Comparison of ENCODE assay signal across 14 cellular contexts in genomic region chr10:1938317-1938716, GRCh38.
DNase-seq lines count a peak whose midpoint lies in the region; ATAC-seq and TF ChIP-seq lines count a peak whose summit lies in the region.
"Had no signal": no experiment of that assay in that cellular context is flagged by ENCODE, and none has a peak within 500 bp of the region (broad histone marks: within the 10 kb centered on the region; RNA-seq: fewer than 3 reads in every experiment).

No MANE protein-coding gene starts in this region.

- H3K9me2 ChIP-seq in PC-3 (replicated peaks; ENCODE audit: low read length) = no peaks in the 10 kb centered on the region

- DNase-seq in Daoy (ENCODE audit: low read depth) (peak; percentile 38), glomerular visceral epithelial cell (ENCODE audit: extremely low spot score) (no peak), HuH-7 (ENCODE audit: low spot score) (no peak), PC-3 (no peak)
- no peak for DNase-seq in activated naive CD4-positive, alpha-beta T cell treated with anti-CD3 and anti-CD28 coated beads, Interleukin-2, amount 50 U/mL, for 72 hours (ENCODE audit: low spot score in 2 of 2)
- DNase-seq in stimulated activated CD4-positive, alpha-beta T cell treated with anti-CD3 and anti-CD28 coated beads, Interleukin-4, amount 100 ng/mL, for 1 hour = peak; percentile 59
- DNase-seq: Caco-2, cerebellar nuclear complex, islet precursor cell, NCI-H1048, NCI-H69 had no signal

- H3K27me3 Mint-ChIP-seq in T-helper 1 cell treated with Interleukin-12 subunit alpha and Interleukin-12 subunit beta and Interleukin-4 antibody, amounts not matched to agents 30 μg/mL and 1 μg/mL, for 36 hours (ENCODE audit: low read depth) = no peaks in the 10 kb centered on the region

- H3K9ac ChIP-seq in PC-3 (ENCODE audit: low read length) = no peak overlapping the region

- H2AFZ ChIP-seq in PC-3 (ENCODE audit: low read length) = no peak overlapping the region

- H3K4me3 Mint-ChIP-seq in T-helper 1 cell treated with Interleukin-12 subunit alpha and Interleukin-12 subunit beta and Interleukin-4 antibody, amounts not matched to agents 30 μg/mL and 1 μg/mL, for 36 hours = no peak overlapping the region
- H3K4me3 Mint-ChIP-seq: nephron had no signal

- intact Hi-C loops in PC-3 (cut with micrococcal nuclease) = no loop called here

- H3K36me3 Mint-ChIP-seq in T-helper 1 cell treated with Interleukin-12 subunit alpha and Interleukin-12 subunit beta and Interleukin-4 antibody, amounts not matched to agents 30 μg/mL and 1 μg/mL, for 36 hours (ENCODE audit: low read depth) = peaks cover 7% of the 10 kb centered on the region
- peaks cover 0 to 11% of the 10 kb centered on the region in 2 donors for H3K36me3 Mint-ChIP-seq in activated naive CD4-positive, alpha-beta T cell treated with anti-CD3 and anti-CD28 coated beads, Interleukin-2, amount 50 U/mL, for 72 hours

- H3K4me3 ChIP-seq in PC-3 (ENCODE audit: low read length) = no peak overlapping the region

- H3K79me2 ChIP-seq in PC-3 (ENCODE audit: low read length) = no peaks in the 10 kb centered on the region

- POLR2A ChIA-PET in PC-3 (lab: Charles Lee; ENCODE audit: unreplicated experiment) = no interaction called here

- peaks cover 13% of the 10 kb centered on the region for H3K4me1 Mint-ChIP-seq in T-helper 1 cell treated with Interleukin-12 subunit alpha and Interleukin-12 subunit beta and Interleukin-4 antibody, amounts not matched to agents 30 μg/mL and 1 μg/mL, for 36 hours (ENCODE audit: low read depth)
- H3K4me1 Mint-ChIP-seq: nephron had no signal

- H4K20me1 ChIP-seq in PC-3 (ENCODE audit: low read length) = no peaks in the 10 kb centered on the region

- peak overlapping the region; percentile 97 for H3K27ac Mint-ChIP-seq in T-helper 1 cell treated with Interleukin-12 subunit alpha and Interleukin-12 subunit beta and Interleukin-4 antibody, amounts not matched to agents 30 μg/mL and 1 μg/mL, for 36 hours
- H3K27ac Mint-ChIP-seq in activated naive CD4-positive, alpha-beta T cell treated with anti-CD3 and anti-CD28 coated beads, Interleukin-2, amount 50 U/mL, for 72 hours = peak overlapping the region in 1 of 2 donors; percentile 96
- H3K27ac Mint-ChIP-seq: nephron had no signal

- no peaks in the 10 kb centered on the region for H3K9me3 ChIP-seq in PC-3 (ENCODE audit: low read length)
- H3K9me3 ChIP-seq: Caco-2 had no signal

- ATAC-seq in activated naive CD4-positive, alpha-beta T cell treated with anti-CD3 and anti-CD28 coated beads, Interleukin-2, amount 50 U/mL, for 72 hours = peak; percentile 52 to 60
- ATAC-seq in HG03095 (IDR thresholded peaks at IDR 0.05; ENCODE audit: unreplicated experiment) (no peak), PC-3 (no peak)

- BruUV-seq in PC-3 (replicated peaks; lab: Mats Ljungman, UMichigan) = no TSS peak

- H3K4me1 ChIP-seq in PC-3 (ENCODE audit: insufficient read depth, low read length) = no peaks in the 10 kb centered on the region
- H3K4me1 ChIP-seq: Caco-2 had no signal

- H3K9me3 Mint-ChIP-seq in T-helper 1 cell treated with Interleukin-12 subunit alpha and Interleukin-12 subunit beta and Interleukin-4 antibody, amounts not matched to agents 30 μg/mL and 1 μg/mL, for 36 hours = peaks cover 8% of the 10 kb centered on the region
- H3K9me3 Mint-ChIP-seq in activated naive CD4-positive, alpha-beta T cell treated with anti-CD3 and anti-CD28 coated beads, Interleukin-2, amount 50 U/mL, for 72 hours = peaks cover 3 to 7% of the 10 kb centered on the region in 2 donors
- H3K9me3 Mint-ChIP-seq: nephron had no signal

- H3K36me3 ChIP-seq in PC-3 (ENCODE audit: low read depth, low read length) = no peaks in the 10 kb centered on the region

- no peak overlapping the region for H3K4me2 ChIP-seq in PC-3 (ENCODE audit: low read length)

- CTCF ChIA-PET in PC-3 (lab: Charles Lee) = no interaction called here

- H3K27me3 ChIP-seq in PC-3 (ENCODE audit: low read length) = no peaks in the 10 kb centered on the region

- no peaks in the 10 kb centered on the region for H3F3A ChIP-seq in PC-3 (ENCODE audit: low read length, unreplicated experiment)

- H3K27ac ChIP-seq in PC-3 (ENCODE audit: low read length) = no peak overlapping the region

- no peak for TF ChIP-seq CTCF in PC-3 (conservative IDR thresholded peaks at IDR 0.05; ENCODE audit: low read depth, low read length)

Comparison
In these comparisons a context has a peak if more than half of its experiments do, and no peak if none do; other contexts are left out.
1. DNase-seq: peak in Daoy (single experiment) and stimulated activated CD4-positive, alpha-beta T cell treated with anti-CD3 and anti-CD28 coated beads, Interleukin-4, amount 100 ng/mL, for 1 hour (single experiment); none in activated naive CD4-positive, alpha-beta T cell treated with anti-CD3 and anti-CD28 coated beads, Interleukin-2, amount 50 U/mL, for 72 hours (0 of 2), glomerular visceral epithelial cell (single experiment), HuH-7 (single experiment) and PC-3 (single experiment).
2. ATAC-seq: peak in activated naive CD4-positive, alpha-beta T cell treated with anti-CD3 and anti-CD28 coated beads, Interleukin-2, amount 50 U/mL, for 72 hours (2 of 2); none in HG03095 (single experiment) and PC-3 (single experiment).